In the genomic region with DNA sequence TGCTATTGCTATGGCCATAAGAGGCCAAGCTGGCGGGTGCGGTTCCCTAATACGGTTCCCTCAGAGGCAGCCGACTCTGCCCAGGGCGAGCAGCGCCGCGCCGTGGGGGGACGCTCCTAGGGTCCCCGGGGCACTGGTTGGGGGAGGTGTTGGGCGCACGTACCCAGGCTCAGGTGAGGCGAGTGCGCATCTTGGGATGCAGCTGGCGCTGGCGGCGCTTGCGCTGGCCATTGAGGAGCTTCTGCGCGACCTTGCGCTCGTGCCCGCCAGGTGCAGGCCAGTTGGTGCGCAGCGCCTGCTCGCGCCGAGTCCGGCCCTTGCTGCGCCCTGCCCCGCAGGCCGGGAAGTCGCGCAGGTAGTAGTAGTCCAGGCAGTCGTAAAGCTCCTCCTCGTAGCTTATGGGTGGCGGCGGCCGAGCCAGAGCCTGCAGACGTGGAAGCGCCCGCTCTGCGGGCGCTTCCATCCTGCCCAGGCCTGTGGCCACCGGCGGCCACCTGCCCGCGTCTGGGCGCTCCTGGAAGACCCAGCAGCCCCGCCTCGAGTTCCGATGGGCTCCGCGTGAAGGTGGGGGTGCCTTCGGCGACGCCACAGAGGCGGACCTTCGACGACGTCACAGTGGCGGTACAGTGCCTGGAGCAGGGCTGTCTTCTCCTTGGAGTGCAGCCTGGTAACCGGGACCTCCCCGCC, we compare ENCODE assay signal across 15 cellular contexts. TPM values are rescaled to one million over a fixed set of nuclear protein-coding genes. Genes with fewer than 3 reads are reported as not detected.
DNase-seq lines count a peak whose midpoint lies in the region; ATAC-seq, FAIRE-seq and TF ChIP-seq lines count a peak whose summit lies in the region.
"Had no signal": no experiment of that assay in that cellular context is flagged by ENCODE, and none has a peak within 500 bp of the region (broad histone marks: within the 10 kb centered on the region; RNA-seq: fewer than 3 reads in every experiment).

A gene with protein sequence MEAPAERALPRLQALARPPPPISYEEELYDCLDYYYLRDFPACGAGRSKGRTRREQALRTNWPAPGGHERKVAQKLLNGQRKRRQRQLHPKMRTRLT (minus strand): TSS at position 566 of the 687 bp plus-strand sequence. CDS start 103 bp downstream, at position 463.

- FAIRE-seq in kidney (lab: Jason Lieb, UNC), result no peak

- POLR2A ChIA-PET in SK-N-SH (lab: Yijun Ruan, JAX), result interaction anchor here (1.4 kb wide), 1 partner anchor 10 kb away, joined by 4 read pairs; a partner anchor contains a TSS

- H3F3A ChIP-seq in SK-N-SH (replicated peaks; ENCODE audit: insufficient read depth), result no peaks in the 10 kb centered on the region

- H3K36me3 Mint-ChIP-seq in activated T-cell treated with anti-CD3 and anti-CD28 coated beads, Interleukin-2, amount 50 U/mL, for 72 hours (ENCODE audit: insufficient read depth in 2 of 2), result no peaks in the 10 kb centered on the region
- H3K36me3 Mint-ChIP-seq in stimulated activated effector memory CD8-positive, alpha-beta T cell treated with anti-CD3 and anti-CD28 coated beads, Interleukin-12 subunit alpha, Interleukin-12 subunit beta, amount 100 ng/mL, for 72 hours, result no peaks in the 10 kb centered on the region
- H3K36me3 Mint-ChIP-seq: type B pancreatic cell had no signal

- H3K79me2 ChIP-seq in SK-N-SH (ENCODE audit: insufficient read depth), result no peaks in the 10 kb centered on the region

- H2AFZ ChIP-seq in SK-N-SH (ENCODE audit: low read depth), result no peak within 1 kb of the TSS

- H3K27me3 ChIP-seq in SK-N-SH (ENCODE audit: insufficient read depth), result peaks cover 25% of the 10 kb centered on the region; the same call in 1 of the 2 replicates
- no peaks in the 10 kb centered on the region for H3K27me3 ChIP-seq in testis

- 15% methylated on average over 26 of the region's 65 CpGs for WGBS in SK-N-SH (ENCODE audit: low lambda C conversion rate)
- 5 to 6% methylated on average over 17 to 61 of the region's 65 CpGs for WGBS in testis, 2 donors

- H3K9me3 ChIP-seq in SK-N-SH (no peaks in the 10 kb centered on the region), kidney (ENCODE audit: control insufficient read depth in 1 of 2, low read length in 2 of 2) (no peaks in the 10 kb centered on the region), testis (no peaks in the 10 kb centered on the region)

- TF ChIP-seq CTCF in SK-N-SH (IDR thresholded peaks at IDR 0.05) (no peak), kidney (IDR thresholded peaks at IDR 0.05; ENCODE audit: borderline replicate concordance, extremely low read depth, insufficient read depth) (no peak), testis (IDR thresholded peaks at IDR 0.05) (no peak)

- H3K27me3 Mint-ChIP-seq in activated T-cell treated with anti-CD3 and anti-CD28 coated beads, Interleukin-2, amount 50 U/mL, for 72 hours (ENCODE audit: low read depth), result peaks cover 8% of the 10 kb centered on the region
- H3K27me3 Mint-ChIP-seq: type B pancreatic cell had no signal

- no peaks in the 10 kb centered on the region for H3K9me3 Mint-ChIP-seq in activated T-cell treated with anti-CD3 and anti-CD28 coated beads, Interleukin-2, amount 50 U/mL, for 72 hours
- no peaks in the 10 kb centered on the region for H3K9me3 Mint-ChIP-seq in stimulated activated effector memory CD8-positive, alpha-beta T cell treated with anti-CD3 and anti-CD28 coated beads, Interleukin-12 subunit alpha, Interleukin-12 subunit beta, amount 100 ng/mL, for 72 hours
- H3K9me3 Mint-ChIP-seq: type B pancreatic cell had no signal

- no peak within 1 kb of the TSS for H3K9ac ChIP-seq in SK-N-SH
- peak within 1 kb of the TSS in 1 of 2 donors; percentile 51 for H3K9ac ChIP-seq in kidney (ENCODE audit: low read length in 2 of 2)

- no peak within 1 kb of the TSS for H3K27ac Mint-ChIP-seq in activated T-cell treated with anti-CD3 and anti-CD28 coated beads, Interleukin-2, amount 50 U/mL, for 72 hours
- no peak within 1 kb of the TSS for H3K27ac Mint-ChIP-seq in stimulated activated effector memory CD8-positive, alpha-beta T cell treated with anti-CD3 and anti-CD28 coated beads, Interleukin-12 subunit alpha, Interleukin-12 subunit beta, amount 100 ng/mL, for 72 hours
- H3K27ac Mint-ChIP-seq: type B pancreatic cell had no signal

- no peaks in the 10 kb centered on the region for H3K4me1 Mint-ChIP-seq in activated T-cell treated with anti-CD3 and anti-CD28 coated beads, Interleukin-2, amount 50 U/mL, for 72 hours (ENCODE audit: low read depth)
- no peaks in the 10 kb centered on the region for H3K4me1 Mint-ChIP-seq in stimulated activated effector memory CD8-positive, alpha-beta T cell treated with anti-CD3 and anti-CD28 coated beads, Interleukin-12 subunit alpha, Interleukin-12 subunit beta, amount 100 ng/mL, for 72 hours

- CTCF ChIA-PET in SK-N-SH (lab: Yijun Ruan, JAX), result interaction anchor here (0.6 to 1.8 kb wide), 3 partner anchors 42 to 526 kb away, joined by 3 to 6 read pairs (median 3); a partner anchor contains a TSS

- no peak for TF ChIP-seq EP300 in SK-N-SH (IDR thresholded peaks at IDR 0.05; ENCODE audit: borderline replicate concordance in 1 of 2, low read depth in 1 of 2, low read length in 1 of 2)

- H3K4me2 ChIP-seq in SK-N-SH, result no peak within 1 kb of the TSS; the same call in 1 of the 2 replicates

- H4K20me1 ChIP-seq in SK-N-SH (ENCODE audit: insufficient read depth), result no peaks in the 10 kb centered on the region

- TF ChIP-seq POLR2A in testis (IDR thresholded peaks at IDR 0.05), result no peak

- H3K4me3 Mint-ChIP-seq in activated T-cell treated with anti-CD3 and anti-CD28 coated beads, Interleukin-2, amount 50 U/mL, for 72 hours, result peak within 1 kb of the TSS; percentile 28 to 55
- no peak within 1 kb of the TSS for H3K4me3 Mint-ChIP-seq in stimulated activated effector memory CD8-positive, alpha-beta T cell treated with anti-CD3 and anti-CD28 coated beads, Interleukin-12 subunit alpha, Interleukin-12 subunit beta, amount 100 ng/mL, for 72 hours
- H3K4me3 Mint-ChIP-seq: type B pancreatic cell had no signal

- no peak for DNase-seq in activated T-cell treated with anti-CD3 and anti-CD28 coated beads, Interleukin-2, amount 50 U/mL, for 72 hours
- DNase-seq in activated T-cell treated with anti-CD3 and anti-CD28 coated beads, Interleukin-2, amount 50 U/mL, for 48 hours, result no peak
- DNase-seq in SK-N-SH, result peak; percentile 39
- peak; percentile 78 for DNase-seq in kidney
- DNase-seq in testis, result peak; percentile 23
- DNase-seq in iPS-NIHi7 (ENCODE audit: extremely low spot score), result no peak
- no peak for DNase-seq in stimulated activated effector memory CD8-positive, alpha-beta T cell treated with anti-CD3 and anti-CD28 coated beads, Interleukin-12 subunit alpha, Interleukin-12 subunit beta, amount 100 ng/mL, for 72 hours (ENCODE audit: low spot score in 2 of 2)
- DNase-seq: activated naive CD4-positive, alpha-beta T cell treated with anti-CD3 and anti-CD28 coated beads, Interleukin-2, amount 50 U/mL, for 16 hours; cerebellar nuclear complex; NCI-H446 treated with DMSO at 0.1 percent for 48 hours had no signal

- peak in 1 of 2 donors; percentile 48 for ATAC-seq in activated T-cell treated with anti-CD3 and anti-CD28 coated beads, Interleukin-2, amount 50 U/mL, for 72 hours (replicated peaks in 1 of 2)
- no peak for ATAC-seq in GM18861 (IDR thresholded peaks at IDR 0.05; ENCODE audit: unreplicated experiment)
- ATAC-seq in stimulated activated effector memory CD8-positive, alpha-beta T cell treated with anti-CD3 and anti-CD28 coated beads, Interleukin-12 subunit alpha, Interleukin-12 subunit beta, amount 100 ng/mL, for 72 hours, result no peak

- H3K4me3 ChIP-seq in SK-N-SH (ENCODE audit: low read depth in 2 of 2, low read length in 1 of 2) (no peak within 1 kb of the TSS), kidney (ENCODE audit: low read length in 2 of 2) (peak within 1 kb of the TSS; percentile 42 to 53), testis (peak within 1 kb of the TSS; percentile 43 to 60)

- H3K27ac ChIP-seq in SK-N-SH (ENCODE audit: low read depth in 2 of 2, low read length in 1 of 2) (no peak within 1 kb of the TSS), kidney (ENCODE audit: low read depth in 2 of 2, low read length in 2 of 2) (peak within 1 kb of the TSS; percentile 5 to 76), testis (no peak within 1 kb of the TSS)

- H3K36me3 ChIP-seq in SK-N-SH (replicated peaks in 1 of 2; ENCODE audit: control insufficient read depth in 1 of 2, insufficient read depth in 2 of 2, low read length in 1 of 2) (no peaks in the 10 kb centered on the region), kidney (ENCODE audit: control insufficient read depth in 1 of 2, insufficient read depth in 2 of 2, low read length in 2 of 2) (no peaks in the 10 kb centered on the region), testis (ENCODE audit: low read depth, missing control alignments) (no peaks in the 10 kb centered on the region)

- TF ChIP-seq RAD21 in SK-N-SH (IDR thresholded peaks at IDR 0.05; ENCODE audit: low read length), result no peak

- H3K4me1 ChIP-seq in SK-N-SH (ENCODE audit: control insufficient read depth in 1 of 2, insufficient read depth in 2 of 2, low read depth in 1 of 2, low read length in 1 of 2), result no peaks in the 10 kb centered on the region
- H3K4me1 ChIP-seq in kidney (ENCODE audit: control insufficient read depth in 1 of 2, insufficient read depth in 1 of 2, low read depth in 1 of 2, low read length in 2 of 2), result no peaks in the 10 kb centered on the region
- H3K4me1 ChIP-seq in testis, result no peaks in the 10 kb centered on the region

- intact Hi-C loops in kidney (cut with DNase I), result no loop called here
- intact Hi-C loops in testis (cut with DNase I; ENCODE audit: low total_unique reads), result no loop called here

- H3K9me2 ChIP-seq in SK-N-SH, result no peaks in the 10 kb centered on the region

TF ChIP-seq in SK-N-SH, 30 proteins besides CTCF, POLR2A, EP300 and RAD21 (continues in another document):
- TF ChIP-seq, protein P1, sequence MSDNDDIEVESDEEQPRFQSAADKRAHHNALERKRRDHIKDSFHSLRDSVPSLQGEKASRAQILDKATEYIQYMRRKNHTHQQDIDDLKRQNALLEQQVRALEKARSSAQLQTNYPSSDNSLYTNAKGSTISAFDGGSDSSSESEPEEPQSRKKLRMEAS (IDR thresholded peaks at IDR 0.05; ENCODE audit: low read depth), result no peak
- TF ChIP-seq GABPA (IDR thresholded peaks at IDR 0.05; ENCODE audit: low read depth) (no peak), SMC3 (IDR thresholded peaks at IDR 0.05; ENCODE audit: low read depth, low read length) (no peak)

RNA-seq across cellular contexts. Expression of the gene that starts here (rescaled TPM):
- total RNA-seq in activated T-cell treated with anti-CD3 and anti-CD28 coated beads, Interleukin-2, amount 50 U/mL, for 72 hours, result under 1 TPM in 1 of 2 donors, not detected in 1; 0.58 TPM
- polyA plus RNA-seq in SK-N-SH (2012; rRNA removed) (not detected in 2 replicates), kidney (ENCODE audit: insufficient read depth, low read depth, low replicate concordance) (39.6 TPM), testis (ENCODE audit: insufficient read depth, low read depth, low replicate concordance) (227 TPM)
- not detected in 2 replicates for polyA plus RNA-seq in SK-N-SH (2012; cell fraction: cytosol; rRNA removed)
- not detected in 2 replicates for polyA plus RNA-seq in SK-N-SH (2012; cell fraction: nucleus; rRNA removed)
- total RNA-seq in kidney (10.3 TPM), testis (100 to 1,000 TPM; 171 to 785 TPM)
- total RNA-seq: fibroblast of lung, omental fat pad had no signal
- polyA plus RNA-seq: AG04450, fibroblast of lung had no signal

Comparison
In these comparisons a context has a peak if more than half of its experiments do, and no peak if none do; other contexts are left out.
1. RNA of the gene that starts here (total RNA-seq): 171 to 785 TPM in testis; 10.3 TPM in kidney (single experiment) and 0.58 TPM in activated T-cell treated with anti-CD3 and anti-CD28 coated beads, Interleukin-2, amount 50 U/mL, for 72 hours; every median in the first group is over 10 times any median in the second.
2. RNA of the gene that starts here (polyA plus RNA-seq): 227 TPM in testis (single experiment) and 39.6 TPM in kidney (single experiment); not detected in SK-N-SH; every median in the first group is over 10 times any median in the second.
3. Peak in DNase-seq in SK-N-SH; RNA of the gene not detected or under 1 TPM.
4. DNase-seq: peak in kidney (single experiment) and testis (single experiment); none in activated T-cell treated with anti-CD3 and anti-CD28 coated beads, Interleukin-2, amount 50 U/mL, for 72 hours (0 of 2), activated T-cell treated with anti-CD3 and anti-CD28 coated beads, Interleukin-2, amount 50 U/mL, for 48 hours (0 of 2), iPS-NIHi7 (single experiment) and stimulated activated effector memory CD8-positive, alpha-beta T cell treated with anti-CD3 and anti-CD28 coated beads, Interleukin-12 subunit alpha, Interleukin-12 subunit beta, amount 100 ng/mL, for 72 hours (0 of 2).
5. H3K27ac ChIP-seq: peak in kidney (2 of 2); none in SK-N-SH (0 of 2) and testis (0 of 2).
6. H3K4me3 ChIP-seq: peak in kidney (2 of 2) and testis (2 of 2); none in SK-N-SH (0 of 2).